11 cellular contexts compared by ENCODE assay signal in genomic region chr12:47807338-47807737, GRCh38. TPM values are rescaled to one million over a fixed set of nuclear protein-coding genes. Genes with fewer than 3 reads are reported as not detected.
DNase-seq lines count a peak whose midpoint lies in the region; TF ChIP-seq lines count a peak whose summit lies in the region.
"Had no signal": no experiment of that assay in that cellular context is flagged by ENCODE, and none has a peak within 500 bp of the region (broad histone marks: within the 10 kb centered on the region; RNA-seq: fewer than 3 reads in every experiment).

No MANE protein-coding gene starts in this region.

- H3K4me3 Mint-ChIP-seq in MCF 10A (ENCODE audit: unreplicated experiment) (no peak overlapping the region), nephron (no peak overlapping the region)

- dilution Hi-C loops in mammary epithelial cell (cut with HindIII; ENCODE audit: low sequenced_read_pairs), result no loop called here

- intact Hi-C loops in MCF 10A (cut with micrococcal nuclease) (no loop called here), mammary epithelial cell (cut with micrococcal nuclease) (no loop called here), dorsolateral prefrontal cortex (cut with DNase I) (no loop called here)

- no peak overlapping the region for H3K4me2 ChIP-seq in mammary epithelial cell (ENCODE audit: insufficient read depth, low read depth, low read length)

- H3K27ac Mint-ChIP-seq in MCF 10A (ENCODE audit: low read depth, unreplicated experiment) (peak overlapping the region; percentile 13), nephron (peak overlapping the region in 2 of 3 experiments; percentile 13 to 55)

- no peaks in the 10 kb centered on the region for H3K9me3 ChIP-seq in mammary epithelial cell (replicated peaks; ENCODE audit: insufficient read depth, low read length)

- no peak overlapping the region for H3K9ac ChIP-seq in mammary epithelial cell (ENCODE audit: insufficient read depth, low read length)

- H3K4me1 Mint-ChIP-seq in MCF 10A (ENCODE audit: insufficient read depth, unreplicated experiment), result peaks cover 30% of the 10 kb centered on the region
- H3K4me1 Mint-ChIP-seq in nephron, result peaks cover 74% of the 10 kb centered on the region

- no peaks in the 10 kb centered on the region for H3K27me3 Mint-ChIP-seq in MCF 10A (ENCODE audit: insufficient read depth, unreplicated experiment)
- H3K27me3 Mint-ChIP-seq in nephron (ENCODE audit: low read depth), result no peaks in the 10 kb centered on the region

- H3K36me3 ChIP-seq in mammary epithelial cell (ENCODE audit: insufficient read depth, low read length), result no peaks in the 10 kb centered on the region

- no peak overlapping the region for H3K4me3 ChIP-seq in mammary epithelial cell (replicated peaks in 1 of 3; ENCODE audit: insufficient read depth in 1 of 3, low read depth in 2 of 3, low read length in 3 of 3)
- peak overlapping the region in 4 of 59 donors; percentile 12 to 23 (median 14) for H3K4me3 ChIP-seq in dorsolateral prefrontal cortex

- WGBS in mammary epithelial cell (ENCODE audit: low coverage, missing lambda C conversion rate), result 82% methylated on average over 5 of the region's 5 CpGs

- no peak overlapping the region for H2AFZ ChIP-seq in mammary epithelial cell (ENCODE audit: low read depth, low read length)

- H3K79me2 ChIP-seq in mammary epithelial cell (ENCODE audit: insufficient read depth, low read length), result peaks cover 98% of the 10 kb centered on the region

- POLR2A ChIA-PET in MCF 10A (lab: Yijun Ruan, JAX), result interaction anchor here (1.1 to 1.3 kb wide), 2 partner anchors 13 to 21 kb away, joined by 5 to 6 read pairs; partner anchors contain the start of gene HDAC7

- TF ChIP-seq CTCF in MCF 10A (IDR thresholded peaks at IDR 0.05; ENCODE audit: unreplicated experiment) (no peak), mammary epithelial cell (conservative IDR thresholded peaks at IDR 0.05 in 1 of 2, IDR thresholded peaks at IDR 0.05 in 1 of 2; ENCODE audit: extremely low read depth in 1 of 2, insufficient read depth in 1 of 2, low read depth in 1 of 2, low read length in 2 of 2) (no peak), dorsolateral prefrontal cortex (IDR thresholded peaks at IDR 0.05 in 54 of 56, conservative IDR thresholded peaks at IDR 0.05 in 2 of 56; ENCODE audit: low read depth in 1 of 56, partially characterized antibody in 56 of 56) (no peak), nephron (IDR thresholded peaks at IDR 0.05; ENCODE audit: unreplicated experiment in 3 of 3) (no peak)

- no peaks in the 10 kb centered on the region for H4K20me1 ChIP-seq in mammary epithelial cell (ENCODE audit: insufficient read depth, low read length)

- H3K27me3 ChIP-seq in mammary epithelial cell (ENCODE audit: insufficient read depth, low read length) (no peaks in the 10 kb centered on the region), dorsolateral prefrontal cortex (no peaks in the 10 kb centered on the region)

- BruUV-seq in MCF 10A (replicated peaks; lab: Mats Ljungman, UMichigan), result no TSS peak
- no TSS peak for BruUV-seq in mammary epithelial cell (replicated peaks; lab: Mats Ljungman, UMichigan)

- peaks cover 7% of the 10 kb centered on the region for H3K36me3 Mint-ChIP-seq in MCF 10A (ENCODE audit: insufficient read depth, unreplicated experiment)
- H3K36me3 Mint-ChIP-seq in nephron (ENCODE audit: low read depth), result no peaks in the 10 kb centered on the region

- H3K27ac ChIP-seq in mammary epithelial cell (ENCODE audit: insufficient read depth, low read depth, low read length) (no peak overlapping the region), dorsolateral prefrontal cortex (peak overlapping the region in 35 of 59 donors; percentile 18 to 98 (median 72))
- H3K27ac ChIP-seq: epithelial cell of prostate had no signal

- CTCF ChIA-PET in MCF 10A (lab: Yijun Ruan, JAX), result interaction anchor here (1.0 to 7.8 kb wide), 6 partner anchors 10 to 64 kb away, joined by 3 to 72 read pairs (median 14); partner anchors contain the start of gene HDAC7
- CTCF ChIA-PET in mammary epithelial cell (lab: Charles Lee; ENCODE audit: low non-redundant PET), result no interaction called here

- H3K4me1 ChIP-seq in mammary epithelial cell (ENCODE audit: insufficient read depth, low read length), result peaks cover 38% of the 10 kb centered on the region

- H3K9me3 Mint-ChIP-seq in MCF 10A (ENCODE audit: unreplicated experiment), result no peaks in the 10 kb centered on the region
- no peaks in the 10 kb centered on the region for H3K9me3 Mint-ChIP-seq in nephron

- in situ Hi-C loops in mammary epithelial cell (cut with MboI; ENCODE audit: low sequenced_read_pairs in 2 of 2), result no loop called here

- DNase-seq in MCF 10A (ENCODE audit: unreplicated experiment) (no peak), mammary epithelial cell (no peak), dorsolateral prefrontal cortex (no peak), NCI-H1417 (lab: John Stamatoyannopoulos, UW) (no peak), NCI-H146 (lab: John Stamatoyannopoulos, UW) (no peak), NCI-H128 (lab: John Stamatoyannopoulos, UW; ENCODE audit: unreplicated experiment) (no peak), SKM-1 (lab: John Stamatoyannopoulos, UW; ENCODE audit: unreplicated experiment) (no peak)
- DNase-seq: kidney glomerular epithelial cell, SIG-M5 had no signal

RNA-seq across cellular contexts. Expression of gene HDAC7, which starts 12.4 kb away (rescaled TPM):
- 65.0 and 80.1 TPM in 2 replicates for total RNA-seq in MCF 10A (2022)
- 10 to 100 TPM; 17.7 to 72.1 TPM for total RNA-seq in mammary epithelial cell
- 30.5 TPM for polyA plus RNA-seq in mammary epithelial cell
- 96.1 TPM for polyA minus RNA-seq in mammary epithelial cell
- 10 to 100 TPM; 25.9 to 77.6 (median 46.8) TPM for total RNA-seq in dorsolateral prefrontal cortex

RNA-seq across cellular contexts. Expression of gene SLC48A1, which starts 34.3 kb away (rescaled TPM):
- total RNA-seq in MCF 10A (2022), result 19.4 and 20.2 TPM in 2 replicates
- 10 to 100 TPM; 22.0 to 29.3 TPM for total RNA-seq in mammary epithelial cell
- 11.8 TPM for polyA plus RNA-seq in mammary epithelial cell
- polyA minus RNA-seq in mammary epithelial cell, result 22.0 TPM
- total RNA-seq in dorsolateral prefrontal cortex, result 100 to 1,000 TPM in 84 of 120 experiments, 10 to 100 TPM in 36; 71.9 to 264 (median 114) TPM

RNA-seq across cellular contexts. Expression of gene RAPGEF3, which starts 48.7 kb away (rescaled TPM):
- total RNA-seq in MCF 10A (2022) (1.4 and 3.4 TPM in 2 replicates), mammary epithelial cell (10 to 100 TPM in 1 of 2 donors, 1 to 10 TPM in 1; 9.7 to 41.0 TPM), dorsolateral prefrontal cortex (100 to 1,000 TPM in 51 of 120 experiments, 10 to 100 TPM in 69; 33.3 to 206 (median 93.7) TPM)
- polyA plus RNA-seq in mammary epithelial cell, result 6.2 TPM
- 10.0 TPM for polyA minus RNA-seq in mammary epithelial cell
